In the genomic region with DNA sequence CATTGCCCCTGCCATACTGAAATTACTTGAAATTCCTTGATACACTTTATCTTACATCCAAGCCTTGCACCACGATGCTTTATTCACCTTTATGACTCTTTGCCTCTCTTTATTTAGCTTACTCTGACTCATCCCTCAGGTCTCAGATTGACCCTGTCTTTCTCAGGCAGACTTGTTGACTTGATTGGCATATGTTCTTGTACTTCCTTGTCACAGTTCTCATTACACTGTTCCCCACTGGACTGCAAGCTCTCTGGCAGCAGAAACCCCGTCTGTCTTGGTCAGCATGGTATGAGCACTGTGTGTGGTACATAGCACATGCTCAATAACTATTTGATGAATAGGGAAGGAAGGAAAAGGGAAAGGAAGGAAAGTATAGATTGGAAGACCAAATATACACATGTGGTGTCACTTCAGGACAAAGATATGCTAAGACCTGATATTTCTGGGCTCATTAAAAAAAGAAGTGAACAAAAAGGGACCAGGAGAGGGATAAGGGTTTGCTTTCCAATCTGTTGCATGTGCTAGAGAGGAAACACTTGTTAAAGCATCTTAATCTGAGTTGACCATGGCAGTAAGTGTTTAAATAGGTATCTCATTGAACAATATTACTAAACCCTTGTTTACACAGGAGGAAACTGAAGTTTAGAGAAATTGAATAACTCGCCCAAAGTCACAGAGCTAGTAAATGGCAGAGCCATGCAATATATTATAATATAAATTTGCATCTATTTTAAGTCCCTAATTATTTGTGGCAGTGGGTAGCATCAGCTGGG, we compare ENCODE assay signal across 24 cellular contexts. TPM values are rescaled to one million over a fixed set of nuclear protein-coding genes. Genes with fewer than 3 reads are reported as not detected.
DNase-seq lines count a peak whose midpoint lies in the region; ATAC-seq and TF ChIP-seq lines count a peak whose summit lies in the region.
"Had no signal": no experiment of that assay in that cellular context is flagged by ENCODE, and none has a peak within 500 bp of the region (broad histone marks: within the 10 kb centered on the region; RNA-seq: fewer than 3 reads in every experiment).

No MANE protein-coding gene starts in this region.

- intact Hi-C loops in heart left ventricle (cut with DNase I), result loop anchor here in 4 of 10 donors (10.0 kb wide), 2 partner anchors 94 to 174 kb away; no protein-coding TSS in a partner anchor
- intact Hi-C loops in left ventricle myocardium inferior (cut with micrococcal nuclease), result no loop called here
- intact Hi-C loops in upper lobe of right lung (cut with DNase I), result no loop called here

- no peaks in the 10 kb centered on the region for H3K9me3 ChIP-seq in heart left ventricle
- no peaks in the 10 kb centered on the region for H3K9me3 ChIP-seq in left ventricle myocardium inferior (replicated peaks)
- peaks cover 3% of the 10 kb centered on the region; the same call in 1 of the 2 replicates for H3K9me3 ChIP-seq in SK-N-MC (ENCODE audit: low read depth, low read length)
- no peaks in the 10 kb centered on the region for H3K9me3 ChIP-seq in upper lobe of right lung
- H3K9me3 ChIP-seq: BLaER1, body of pancreas, Caco-2, esophagus squamous epithelium, prostate gland, tibial nerve had no signal

- H3K9ac ChIP-seq in SK-N-MC (ENCODE audit: insufficient read length), result no peak overlapping the region
- H3K9ac ChIP-seq: BLaER1 had no signal

- no peak for TF ChIP-seq POLR2A in heart left ventricle (IDR thresholded peaks at IDR 0.05)

- H3K27ac ChIP-seq in heart left ventricle (no peak overlapping the region), left ventricle myocardium inferior (replicated peaks) (no peak overlapping the region), SK-N-MC (peak overlapping the region; percentile 29; the same call in 1 of the 2 replicates), upper lobe of right lung (no peak overlapping the region)
- H3K27ac ChIP-seq: BLaER1, body of pancreas, esophagus squamous epithelium, prostate gland, skin epidermis, tibial nerve had no signal

- WGBS in heart left ventricle, 4 donors, result 48 to 64% (median 54%) methylated on average over 3 of the region's 3 CpGs

- TF ChIP-seq CTCF in heart left ventricle (IDR thresholded peaks at IDR 0.05) (no peak), left ventricle myocardium inferior (IDR thresholded peaks at IDR 0.05; ENCODE audit: borderline replicate concordance) (no peak), upper lobe of right lung (IDR thresholded peaks at IDR 0.05) (no peak)

- H3K36me3 ChIP-seq in heart left ventricle, result peaks cover 0 to 10% (median 0%) of the 10 kb centered on the region in 9 donors
- no peaks in the 10 kb centered on the region for H3K36me3 ChIP-seq in left ventricle myocardium inferior
- peaks cover 11% of the 10 kb centered on the region for H3K36me3 ChIP-seq in SK-N-MC (ENCODE audit: insufficient read depth, low read length)
- H3K36me3 ChIP-seq in upper lobe of right lung, result no peaks in the 10 kb centered on the region
- H3K36me3 ChIP-seq: BLaER1, esophagus squamous epithelium, prostate gland, tibial nerve had no signal

- H3K4me3 ChIP-seq in heart left ventricle (no peak overlapping the region), left ventricle myocardium inferior (no peak overlapping the region), SK-N-MC (no peak overlapping the region), upper lobe of right lung (no peak overlapping the region)
- H3K4me3 ChIP-seq: BLaER1, body of pancreas, esophagus squamous epithelium, prostate gland, skin epidermis, tibial nerve had no signal

- ATAC-seq in heart left ventricle, result peak in 3 of 4 donors; percentile 36 to 82 (median 77)
- peak; percentile 44 for ATAC-seq in upper lobe of right lung
- no peak for ATAC-seq in GM19328 (IDR thresholded peaks at IDR 0.05; ENCODE audit: unreplicated experiment)
- ATAC-seq: body of pancreas had no signal

- no peaks in the 10 kb centered on the region for H3K27me3 ChIP-seq in heart left ventricle
- H3K27me3 ChIP-seq in left ventricle myocardium inferior (ENCODE audit: low read depth), result no peaks in the 10 kb centered on the region
- no peaks in the 10 kb centered on the region for H3K27me3 ChIP-seq in upper lobe of right lung
- H3K27me3 ChIP-seq: BLaER1, body of pancreas, esophagus squamous epithelium, tibial nerve had no signal

- no peak for DNase-seq in heart left ventricle
- DNase-seq in left ventricle myocardium inferior, result no peak
- no peak for DNase-seq in SK-N-MC (ENCODE audit: low read depth, low spot score)
- peak; percentile 72 for DNase-seq in kidney tubule cell (ENCODE audit: low spot score)
- no peak for DNase-seq in upper lobe of right lung
- no peak for DNase-seq in iPS-NIHi7 (ENCODE audit: extremely low spot score)
- no peak for DNase-seq in activated CD4-positive, alpha-beta T cell treated with anti-CD3 and anti-CD28 coated beads for 48 hours
- DNase-seq: activated CD4-positive, alpha-beta T cell treated with anti-CD3 and anti-CD28 coated beads, Interleukin-2, amount 50 U/mL, for 4 hours; activated effector memory CD4-positive, alpha-beta T cell treated with Interleukin-2 at 50 U/mL for 16 hours; body of pancreas; Caco-2; effector CD8-positive, alpha-beta T cell; esophagus squamous epithelium; NCI-H1417; NCI-H2107; NCI-H446 treated with DMSO at 0.1 percent for 48 hours; stimulated activated CD4-positive, alpha-beta T cell treated with anti-CD3 and anti-CD28 coated beads, Interleukin-2, amount 100 ng/mL, for 48 hours had no signal

- H3K4me1 ChIP-seq in heart left ventricle (peaks cover 0 to 6% (median 0%) of the 10 kb centered on the region in 12 donors), left ventricle myocardium inferior (no peaks in the 10 kb centered on the region), upper lobe of right lung (peaks cover 6% of the 10 kb centered on the region)
- H3K4me1 ChIP-seq: BLaER1, body of pancreas, prostate gland, tibial nerve had no signal

RNA-seq across cellular contexts. Expression of gene LYVE1, which starts 7.2 kb away (rescaled TPM):
- total RNA-seq in heart left ventricle (100 to 1,000 TPM in 1 of 9 donors, 10 to 100 TPM in 7, 1 to 10 TPM in 1; 8.1 to 163 (median 36.6) TPM), left ventricle myocardium inferior (41.1 TPM), upper lobe of right lung (108 TPM)
- 10 to 100 TPM in 1 of 2 donors, 1 to 10 TPM in 1; 8.5 to 15.5 TPM for polyA plus RNA-seq in heart left ventricle
- total RNA-seq: A172, Caco-2 had no signal
- polyA plus RNA-seq: H1 had no signal

RNA-seq across cellular contexts. Expression of gene RNF141, which starts 20.2 kb away (rescaled TPM):
- total RNA-seq in heart left ventricle (10 to 100 TPM; 18.8 to 42.8 (median 36.5) TPM), left ventricle myocardium inferior (39.2 TPM), upper lobe of right lung (50.0 TPM)
- 10 to 100 TPM in 1 of 2 donors, 1 to 10 TPM in 1; 7.8 to 11.6 TPM for polyA plus RNA-seq in heart left ventricle
